ENCODE assay signal across 16 cellular contexts in genomic region chr7:157816086-157816485, GRCh38.
DNase-seq lines count a peak whose midpoint lies in the region; ATAC-seq and TF ChIP-seq lines count a peak whose summit lies in the region.
"Had no signal": no experiment of that assay in that cellular context is flagged by ENCODE, and none has a peak within 500 bp of the region (broad histone marks: within the 10 kb centered on the region; RNA-seq: fewer than 3 reads in every experiment).

No MANE protein-coding gene starts in this region.

- ATAC-seq in Right ventricle myocardium inferior (no peak), lower lobe of right lung (no peak)
- ATAC-seq: GM12878 had no signal

- no peaks in the 10 kb centered on the region for H3K36me3 Mint-ChIP-seq in activated CD4-positive, alpha-beta T cell treated with anti-CD3 and anti-CD28 coated beads, Interleukin-2, amount 10 ng/mL, durations not matched to agents 24 days and 14 days (ENCODE audit: low read depth)
- H3K36me3 Mint-ChIP-seq: CD8-positive, alpha-beta memory T cell; IgD-negative memory B cell had no signal

- intact Hi-C loops in Right ventricle myocardium inferior (cut with DNase I), result no loop called here
- intact Hi-C loops in cardiac septum (cut with DNase I), result no loop called here
- intact Hi-C loops in lower lobe of right lung (cut with DNase I), result no loop called here
- intact Hi-C loops in spleen (cut with DNase I; ENCODE audit: low total_unique reads), result no loop called here
- intact Hi-C loops in activated CD4-positive, alpha-beta T cell treated with anti-CD3 and anti-CD28 coated beads, Interleukin-2, amount 10 ng/mL, durations not matched to agents 24 days and 14 days (cut with micrococcal nuclease), result no loop called here

- H3K4me3 ChIP-seq in lower lobe of right lung (no peak overlapping the region), spleen (no peak overlapping the region)
- H3K4me3 ChIP-seq: BLaER1, GM12878, GM23248 had no signal

- H3K27me3 ChIP-seq in lower lobe of right lung (ENCODE audit: low read depth) (no peaks in the 10 kb centered on the region), spleen (replicated peaks in 1 of 7) (peaks cover 0 to 25% (median 0%) of the 10 kb centered on the region in 7 donors)
- H3K27me3 ChIP-seq: BLaER1 had no signal

- 65 to 80% (median 75%) methylated on average over 12 of the region's 12 CpGs for WGBS in spleen, 5 donors

- no peak overlapping the region for H3K27ac ChIP-seq in lower lobe of right lung
- H3K27ac ChIP-seq in spleen, result no peak overlapping the region
- H3K27ac ChIP-seq: BLaER1, GM23248 had no signal

- no peaks in the 10 kb centered on the region for H3K27me3 Mint-ChIP-seq in activated CD4-positive, alpha-beta T cell treated with anti-CD3 and anti-CD28 coated beads, Interleukin-2, amount 10 ng/mL, durations not matched to agents 24 days and 14 days
- H3K27me3 Mint-ChIP-seq: IgD-negative memory B cell had no signal

- TF ChIP-seq CTCF in lower lobe of right lung (IDR thresholded peaks at IDR 0.05), result no peak
- TF ChIP-seq CTCF in spleen (IDR thresholded peaks at IDR 0.05 in 8 of 11, conservative IDR thresholded peaks at IDR 0.05 in 3 of 11), result no peak

- H3K27ac Mint-ChIP-seq in activated CD4-positive, alpha-beta T cell treated with anti-CD3 and anti-CD28 coated beads, Interleukin-2, amount 10 ng/mL, durations not matched to agents 24 days and 14 days, result no peak overlapping the region
- H3K27ac Mint-ChIP-seq: CD8-positive, alpha-beta memory T cell; IgD-negative memory B cell had no signal

- H3K9me3 ChIP-seq in lower lobe of right lung, result no peaks in the 10 kb centered on the region
- no peaks in the 10 kb centered on the region for H3K9me3 ChIP-seq in spleen
- H3K9me3 ChIP-seq: BLaER1 had no signal

- H3K36me3 ChIP-seq in lower lobe of right lung (no peaks in the 10 kb centered on the region), spleen (no peaks in the 10 kb centered on the region)
- H3K36me3 ChIP-seq: BLaER1 had no signal

- H3K9me3 Mint-ChIP-seq in activated CD4-positive, alpha-beta T cell treated with anti-CD3 and anti-CD28 coated beads, Interleukin-2, amount 10 ng/mL, durations not matched to agents 24 days and 14 days, result peaks cover 4% of the 10 kb centered on the region
- H3K9me3 Mint-ChIP-seq: CD8-positive, alpha-beta memory T cell had no signal

- H3K4me1 Mint-ChIP-seq in activated CD4-positive, alpha-beta T cell treated with anti-CD3 and anti-CD28 coated beads, Interleukin-2, amount 10 ng/mL, durations not matched to agents 24 days and 14 days, result no peaks in the 10 kb centered on the region
- H3K4me1 Mint-ChIP-seq: CD8-positive, alpha-beta memory T cell had no signal

- TF ChIP-seq POLR2A in spleen (IDR thresholded peaks at IDR 0.05), result no peak

- H3K4me1 ChIP-seq in lower lobe of right lung (no peaks in the 10 kb centered on the region), spleen (no peaks in the 10 kb centered on the region)
- H3K4me1 ChIP-seq: BLaER1, Caco-2 had no signal

- no peak overlapping the region for H3K4me3 Mint-ChIP-seq in activated CD4-positive, alpha-beta T cell treated with anti-CD3 and anti-CD28 coated beads, Interleukin-2, amount 10 ng/mL, durations not matched to agents 24 days and 14 days
- H3K4me3 Mint-ChIP-seq: CD8-positive, alpha-beta memory T cell; H9; IgD-negative memory B cell had no signal

- DNase-seq in Right ventricle myocardium inferior (ENCODE audit: missing footprints) (peak; percentile 64), cardiac septum (ENCODE audit: low spot score) (no peak), lower lobe of right lung (peak; percentile 25), spleen (peak; percentile 71), anterior cingulate cortex (lab: John Stamatoyannopoulos, UW) (no peak)
- no peak for DNase-seq in activated CD4-positive, alpha-beta T cell treated with anti-CD3 and anti-CD28 coated beads, Interleukin-2, amount 10 ng/mL, durations not matched to agents 24 days and 14 days
- DNase-seq in stimulated activated CD4-positive, alpha-beta T cell treated with anti-CD3 and anti-CD28 coated beads, Interleukin-2, amount 100 ng/mL, for 48 hours, result no peak
- DNase-seq: 8988T; AML-193; Caco-2; CD8-positive, alpha-beta memory T cell; GM23248; H9 had no signal

Comparison
In these comparisons a context has a peak if more than half of its experiments do, and no peak if none do; other contexts are left out.
1. DNase-seq: peak in Right ventricle myocardium inferior (single experiment), lower lobe of right lung (single experiment) and spleen (single experiment); none in cardiac septum (single experiment), activated CD4-positive, alpha-beta T cell treated with anti-CD3 and anti-CD28 coated beads, Interleukin-2, amount 10 ng/mL, durations not matched to agents 24 days and 14 days (single experiment), anterior cingulate cortex (0 of 58) and stimulated activated CD4-positive, alpha-beta T cell treated with anti-CD3 and anti-CD28 coated beads, Interleukin-2, amount 100 ng/mL, for 48 hours (0 of 2).